In genomic region chr15:85690546-85691226, GRCh38 we compare ENCODE assay signal across 8 cellular contexts.
DNase-seq lines count a peak whose midpoint lies in the region; ATAC-seq and TF ChIP-seq lines count a peak whose summit lies in the region.

No MANE protein-coding gene starts in this region.

- no peaks in the 10 kb centered on the region for H3K9me2 ChIP-seq in SK-N-SH

- H3K27me3 ChIP-seq in KMS-11 (ENCODE audit: insufficient read depth, low read depth) (no peaks in the 10 kb centered on the region), colonic mucosa (no peaks in the 10 kb centered on the region), gastrocnemius medialis (no peaks in the 10 kb centered on the region), SK-N-SH (ENCODE audit: insufficient read depth) (no peaks in the 10 kb centered on the region)

- peak; percentile 90 for DNase-seq in GM12865 (ENCODE audit: low read depth)
- DNase-seq in colonic mucosa, result no peak
- DNase-seq in gastrocnemius medialis, result no peak
- no peak for DNase-seq in G401 (ENCODE audit: low spot score)
- DNase-seq in SK-N-SH, result no peak

- no peak for TF ChIP-seq RAD21 in SK-N-SH (IDR thresholded peaks at IDR 0.05; ENCODE audit: low read length)

- peak overlapping the region; percentile 81 for H3K4me3 ChIP-seq in GM12865 (ENCODE audit: low read depth, low read length)
- H3K4me3 ChIP-seq in KMS-11 (IDR thresholded peaks at IDR 0.05; ENCODE audit: insufficient read depth, low read depth, low read length), result no peak overlapping the region
- H3K4me3 ChIP-seq in colonic mucosa, result peak overlapping the region; percentile 23
- peak overlapping the region in 1 of 4 donors; percentile 34 for H3K4me3 ChIP-seq in gastrocnemius medialis
- H3K4me3 ChIP-seq in SK-N-SH (ENCODE audit: low read depth in 2 of 2, low read length in 1 of 2), result no peak overlapping the region

- no peak overlapping the region for H2AFZ ChIP-seq in KMS-11 (ENCODE audit: low read depth)
- H2AFZ ChIP-seq in SK-N-SH (ENCODE audit: low read depth), result no peak overlapping the region

- no peaks in the 10 kb centered on the region for H3F3A ChIP-seq in SK-N-SH (replicated peaks; ENCODE audit: insufficient read depth)

- POLR2A ChIA-PET in SK-N-SH (lab: Yijun Ruan, JAX), result no interaction called here

- ATAC-seq in GM21447 (IDR thresholded peaks at IDR 0.05; ENCODE audit: unreplicated experiment) (peak; percentile 32), gastrocnemius medialis (no peak), GM19324 (IDR thresholded peaks at IDR 0.05; ENCODE audit: low FRiP score, unreplicated experiment) (no peak)

- in situ Hi-C loops in gastrocnemius medialis (cut with MboI; ENCODE audit: low sequenced_read_pairs in 4 of 4), result loop anchor here in 1 of 4 donors (25.0 kb wide), 1 partner anchor 203 kb away; no protein-coding TSS in a partner anchor
- in situ Hi-C loops in G401 (cut with HindIII; ENCODE audit: low sequenced_read_pairs), result no loop called here

- peak overlapping the region; percentile 79 for H3K27ac ChIP-seq in KMS-11
- H3K27ac ChIP-seq in colonic mucosa, result peak overlapping the region; percentile 65
- H3K27ac ChIP-seq in gastrocnemius medialis, result peak overlapping the region in 3 of 4 donors; percentile 48 to 53 (median 53)
- no peak overlapping the region for H3K27ac ChIP-seq in SK-N-SH (ENCODE audit: low read depth in 2 of 2, low read length in 1 of 2)

- no peaks in the 10 kb centered on the region for H4K20me1 ChIP-seq in KMS-11 (ENCODE audit: insufficient read depth)
- no peaks in the 10 kb centered on the region for H4K20me1 ChIP-seq in SK-N-SH (ENCODE audit: insufficient read depth)

- WGBS in SK-N-SH (ENCODE audit: low lambda C conversion rate), result 98% methylated on average over 4 of the region's 4 CpGs

- CTCF ChIA-PET in SK-N-SH (lab: Yijun Ruan, JAX), result interaction anchor here (0.9 kb wide), 2 partner anchors 12 to 39 kb away, joined by 3 read pairs; no protein-coding TSS in a partner anchor

- TF ChIP-seq POLR2A in gastrocnemius medialis (IDR thresholded peaks at IDR 0.05), result no peak

- no peaks in the 10 kb centered on the region for H3K36me3 ChIP-seq in KMS-11 (ENCODE audit: insufficient read depth)
- no peaks in the 10 kb centered on the region for H3K36me3 ChIP-seq in colonic mucosa
- peaks cover 0 to 54% of the 10 kb centered on the region in 2 donors for H3K36me3 ChIP-seq in gastrocnemius medialis
- peaks cover 56 to 66% of the 10 kb centered on the region in 2 experiments for H3K36me3 ChIP-seq in SK-N-SH (replicated peaks in 1 of 2; ENCODE audit: control insufficient read depth in 1 of 2, insufficient read depth in 2 of 2, low read length in 1 of 2)

- intact Hi-C loops in colonic mucosa (cut with DNase I), result no loop called here
- intact Hi-C loops in gastrocnemius medialis (cut with DNase I; ENCODE audit: low total_unique reads), result no loop called here

- peaks cover 59% of the 10 kb centered on the region for H3K4me1 ChIP-seq in KMS-11 (ENCODE audit: low read depth, poor library complexity, severe bottlenecking)
- H3K4me1 ChIP-seq in colonic mucosa, result peaks cover 3% of the 10 kb centered on the region
- H3K4me1 ChIP-seq in gastrocnemius medialis, result peaks cover 0 to 32% of the 10 kb centered on the region in 2 donors
- peaks cover 2 to 6% of the 10 kb centered on the region in 2 experiments; a peak in 2 of 4 replicates for H3K4me1 ChIP-seq in SK-N-SH (ENCODE audit: control insufficient read depth in 1 of 2, insufficient read depth in 2 of 2, low read depth in 1 of 2, low read length in 1 of 2)

- TF ChIP-seq CTCF in GM12865 (IDR thresholded peaks at IDR 0.05; ENCODE audit: insufficient read depth, low read depth, low read length, missing control alignments) (no peak), KMS-11 (conservative IDR thresholded peaks at IDR 0.05; ENCODE audit: low read depth, low read length) (no peak), colonic mucosa (IDR thresholded peaks at IDR 0.05) (no peak), gastrocnemius medialis (IDR thresholded peaks at IDR 0.05 in 4 of 5, conservative IDR thresholded peaks at IDR 0.05 in 1 of 5) (no peak), SK-N-SH (IDR thresholded peaks at IDR 0.05) (no peak)

- no peak for TF ChIP-seq EP300 in SK-N-SH (IDR thresholded peaks at IDR 0.05; ENCODE audit: borderline replicate concordance in 1 of 2, low read depth in 1 of 2, low read length in 1 of 2)

- H3K4me2 ChIP-seq in KMS-11 (peak overlapping the region; percentile 67), SK-N-SH (no peak overlapping the region)

- H3K9me3 ChIP-seq in colonic mucosa (no peaks in the 10 kb centered on the region), gastrocnemius medialis (no peaks in the 10 kb centered on the region), SK-N-SH (no peaks in the 10 kb centered on the region)

- H3K9ac ChIP-seq in KMS-11 (peak overlapping the region; percentile 87; the same call in 1 of the 2 replicates), colonic mucosa (ENCODE audit: low read depth in 2 of 2, low read length in 2 of 2) (peak overlapping the region in 1 of 2 donors; percentile 51), SK-N-SH (no peak overlapping the region)

- H3K79me2 ChIP-seq in KMS-11 (ENCODE audit: insufficient read depth, low read depth) (peaks cover 3% of the 10 kb centered on the region; the same call in 1 of the 2 replicates), SK-N-SH (ENCODE audit: insufficient read depth) (no peaks in the 10 kb centered on the region)

TF ChIP-seq in SK-N-SH, 30 proteins besides CTCF, POLR2A, EP300 and RAD21:
- TF ChIP-seq GATA2 (CRISPR knock-in tag; IDR thresholded peaks at IDR 0.05) (no peak), IRF3 (IDR thresholded peaks at IDR 0.05; ENCODE audit: low read depth, low read length) (no peak), USF1 (IDR thresholded peaks at IDR 0.05; ENCODE audit: borderline replicate concordance, low read depth) (no peak), RXRA (IDR thresholded peaks at IDR 0.05; ENCODE audit: borderline replicate concordance, low read depth) (no peak), MXI1 (IDR thresholded peaks at IDR 0.05; ENCODE audit: low read depth, low read length) (no peak), SMC3 (IDR thresholded peaks at IDR 0.05; ENCODE audit: low read depth, low read length) (no peak), TEAD4 (IDR thresholded peaks at IDR 0.05; ENCODE audit: borderline replicate concordance, insufficient read depth) (no peak)
- TF ChIP-seq, protein P1, sequence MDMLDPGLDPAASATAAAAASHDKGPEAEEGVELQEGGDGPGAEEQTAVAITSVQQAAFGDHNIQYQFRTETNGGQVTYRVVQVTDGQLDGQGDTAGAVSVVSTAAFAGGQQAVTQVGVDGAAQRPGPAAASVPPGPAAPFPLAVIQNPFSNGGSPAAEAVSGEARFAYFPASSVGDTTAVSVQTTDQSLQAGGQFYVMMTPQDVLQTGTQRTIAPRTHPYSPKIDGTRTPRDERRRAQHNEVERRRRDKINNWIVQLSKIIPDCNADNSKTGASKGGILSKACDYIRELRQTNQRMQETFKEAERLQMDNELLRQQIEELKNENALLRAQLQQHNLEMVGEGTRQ (IDR thresholded peaks at IDR 0.05; ENCODE audit: borderline replicate concordance, low read depth, low read length), result no peak

Comparison
In these comparisons a context has a peak if more than half of its experiments do, and no peak if none do; other contexts are left out.
1. H3K4me3 ChIP-seq: peak in GM12865 (single experiment) and colonic mucosa (single experiment); none in KMS-11 (single experiment) and SK-N-SH (0 of 2).
2. H3K27ac ChIP-seq: peak in KMS-11 (single experiment), colonic mucosa (single experiment) and gastrocnemius medialis (3 of 4); none in SK-N-SH (0 of 2).